8 cellular contexts compared by ENCODE assay signal in the genomic region with DNA sequence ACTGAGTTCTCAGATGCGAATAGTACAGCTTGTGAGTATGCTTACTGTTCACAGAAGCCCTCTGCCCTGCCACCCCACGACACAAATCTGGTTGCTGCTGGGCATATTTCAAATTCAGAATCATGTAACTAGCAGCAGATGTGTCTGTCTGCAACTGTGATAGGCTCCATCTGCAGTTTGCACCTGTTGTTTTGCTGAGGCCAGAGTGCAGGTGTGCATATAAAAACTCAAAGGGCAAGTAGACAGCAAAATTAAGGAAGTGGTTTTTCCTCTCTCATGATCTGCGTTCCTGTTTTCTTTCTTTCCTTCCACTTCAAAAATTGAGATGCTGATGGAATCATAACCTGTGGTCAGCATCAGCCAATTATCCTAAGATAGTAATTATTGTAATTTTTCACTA.
DNase-seq lines count a peak whose midpoint lies in the region; ATAC-seq and TF ChIP-seq lines count a peak whose summit lies in the region.

No MANE protein-coding gene starts in this region.

- no peaks in the 10 kb centered on the region for H3K9me3 ChIP-seq in lower lobe of right lung

- no peak overlapping the region for H3K23ac ChIP-seq in mesendoderm (ENCODE audit: low read length)

- DNase-seq in NCI-H1105 (lab: John Stamatoyannopoulos, UW) (peak; percentile 87), SHP77 treated with DMSO at 0.1 percent for 48 hours (lab: John Stamatoyannopoulos, UW) (peak; percentile 68), lower lobe of right lung (no peak), RKO (ENCODE audit: low spot score) (no peak), mesendoderm (no peak)
- DNase-seq in stimulated activated CD4-positive, alpha-beta T cell treated with anti-CD3 and anti-CD28 coated beads, Interleukin-4, amount 100 ng/mL, for 24 hours, result no peak

- no peak overlapping the region for H2BK120ac ChIP-seq in mesendoderm (ENCODE audit: low read depth, low read length)

- intact Hi-C loops in lower lobe of right lung (cut with DNase I), result no loop called here

- peak; percentile 84 for ATAC-seq in GM18517 (IDR thresholded peaks at IDR 0.05; ENCODE audit: unreplicated experiment)
- peak; percentile 83 for ATAC-seq in HG02571 (IDR thresholded peaks at IDR 0.05; ENCODE audit: unreplicated experiment)
- no peak for ATAC-seq in lower lobe of right lung

- H2BK15ac ChIP-seq in mesendoderm (replicated peaks; ENCODE audit: low read depth), result no peak overlapping the region

- no peak overlapping the region for H4K8ac ChIP-seq in mesendoderm (ENCODE audit: low read depth, low read length)

- H3K27me3 ChIP-seq in lower lobe of right lung (ENCODE audit: low read depth) (no peaks in the 10 kb centered on the region), mesendoderm (ENCODE audit: insufficient read depth, low read length, poor library complexity) (no peaks in the 10 kb centered on the region)

- H3K36me3 ChIP-seq in lower lobe of right lung, result no peaks in the 10 kb centered on the region
- H3K36me3 ChIP-seq in mesendoderm (ENCODE audit: control insufficient read depth, insufficient read depth, low read length), result no peaks in the 10 kb centered on the region

- no peaks in the 10 kb centered on the region for H3K79me1 ChIP-seq in mesendoderm (ENCODE audit: low read length)

- TF ChIP-seq CTCF in lower lobe of right lung (IDR thresholded peaks at IDR 0.05), result no peak

- H2BK5ac ChIP-seq in mesendoderm (ENCODE audit: low read length), result no peak overlapping the region

- H3K56ac ChIP-seq in mesendoderm (ENCODE audit: low read length), result no peak overlapping the region

- no peaks in the 10 kb centered on the region for H3K79me2 ChIP-seq in mesendoderm (ENCODE audit: control insufficient read depth, insufficient read depth, low read length)

- no peak overlapping the region for H3K4me3 ChIP-seq in lower lobe of right lung
- no peak overlapping the region for H3K4me3 ChIP-seq in mesendoderm (ENCODE audit: low read length)

- H3K18ac ChIP-seq in mesendoderm (ENCODE audit: low read length), result no peak overlapping the region

- no peak overlapping the region for H3K27ac ChIP-seq in lower lobe of right lung
- no peak overlapping the region for H3K27ac ChIP-seq in mesendoderm (ENCODE audit: low read depth, low read length)

- no peak overlapping the region for H4K5ac ChIP-seq in mesendoderm (ENCODE audit: low read length)

- no peak overlapping the region for H3K4ac ChIP-seq in mesendoderm (ENCODE audit: low read depth, low read length)

- WGBS in mesendoderm (ENCODE audit: extremely low coverage, insufficient coverage, low lambda C conversion rate), result no CpG with 5 or more reads among the region's 3 CpGs

- H3K4me1 ChIP-seq in lower lobe of right lung (no peaks in the 10 kb centered on the region), mesendoderm (ENCODE audit: control insufficient read depth, low read depth, low read length) (no peaks in the 10 kb centered on the region)

- H2AK5ac ChIP-seq in mesendoderm (ENCODE audit: low read length), result no peak overlapping the region

- no peak overlapping the region for H3K9ac ChIP-seq in mesendoderm (ENCODE audit: low read length)

- no peak overlapping the region for H3K4me2 ChIP-seq in mesendoderm (ENCODE audit: low read length)

Comparison
In these comparisons a context has a peak if more than half of its experiments do, and no peak if none do; other contexts are left out.
1. ATAC-seq: peak in GM18517 (single experiment) and HG02571 (single experiment); none in lower lobe of right lung (0 of 2).
2. DNase-seq: peak in NCI-H1105 (single experiment) and SHP77 treated with DMSO at 0.1 percent for 48 hours (single experiment); none in lower lobe of right lung (single experiment), RKO (single experiment), mesendoderm (single experiment) and stimulated activated CD4-positive, alpha-beta T cell treated with anti-CD3 and anti-CD28 coated beads, Interleukin-4, amount 100 ng/mL, for 24 hours (single experiment).